ENCODE assay signal across 16 cellular contexts in genomic region chr1:93324486-93325464, GRCh38. TPM values are rescaled to one million over a fixed set of nuclear protein-coding genes. Genes with fewer than 3 reads are reported as not detected.
DNase-seq lines count a peak whose midpoint lies in the region; ATAC-seq, FAIRE-seq and TF ChIP-seq lines count a peak whose summit lies in the region.
"Had no signal": no experiment of that assay in that cellular context is flagged by ENCODE, and none has a peak within 500 bp of the region (broad histone marks: within the 10 kb centered on the region; RNA-seq: fewer than 3 reads in every experiment).

No MANE protein-coding gene starts in this region.

- TF ChIP-seq CTCF in AG09309 (IDR thresholded peaks at IDR 0.05; ENCODE audit: control insufficient read depth, insufficient read depth, low read depth, low read length, missing control alignments) (no peak), K562 (IDR thresholded peaks at IDR 0.05 in 2 of 3, conservative IDR thresholded peaks at IDR 0.05 in 1 of 3; ENCODE audit: insufficient read depth in 2 of 3, low read depth in 1 of 3, low read length in 3 of 3) (no peak), WTC11 (IDR thresholded peaks at IDR 0.05) (no peak)

- H3K9me3 Mint-ChIP-seq in T-cell (no peaks in the 10 kb centered on the region), WTC11 (peaks cover 13% of the 10 kb centered on the region)
- H3K9me3 Mint-ChIP-seq: activated CD4-positive, alpha-beta memory T cell treated with anti-CD3 and anti-CD28 coated beads for 36 hours; CD4-positive, alpha-beta T cell; naive B cell had no signal

- H3K36me3 Mint-ChIP-seq in T-cell (peaks cover 8% of the 10 kb centered on the region), WTC11 (peaks cover 14% of the 10 kb centered on the region)
- H3K36me3 Mint-ChIP-seq: activated CD4-positive, alpha-beta memory T cell treated with anti-CD3 and anti-CD28 coated beads for 36 hours; naive B cell had no signal

- BruUV-seq in K562 (replicated peaks; lab: Mats Ljungman, UMichigan), result no TSS peak

- no peak for FAIRE-seq in K562 (lab: Jason Lieb, UNC)
- FAIRE-seq: GM12892 had no signal

- no peaks in the 10 kb centered on the region for H3K27me3 ChIP-seq in K562 (ENCODE audit: control insufficient read depth in 2 of 2, insufficient read depth in 2 of 2, low read length in 2 of 2)

- no peaks in the 10 kb centered on the region for H4K20me1 ChIP-seq in K562 (replicated peaks; ENCODE audit: control insufficient read depth, insufficient read depth, low read length)

- H3K4me1 ChIP-seq in K562 (replicated peaks in 1 of 2; ENCODE audit: control insufficient read depth in 2 of 2, insufficient read depth in 2 of 2, low read length in 2 of 2), result 0 out of 5 replicates have a peak, but pooled peaks cover 0 to 5% of the 10 kb centered on the region in 2 experiments

- TF ChIP-seq POLR2A in K562 (conservative IDR thresholded peaks at IDR 0.05), result no peak

- H3K4me1 Mint-ChIP-seq in T-cell (no peaks in the 10 kb centered on the region), WTC11 (peaks cover 8% of the 10 kb centered on the region)

- intact Hi-C loops in K562 (cut with micrococcal nuclease), result no loop called here

- no peaks in the 10 kb centered on the region for H3K36me3 ChIP-seq in K562 (ENCODE audit: control insufficient read depth, insufficient read depth, low read length)
- H3K36me3 ChIP-seq: thoracic aorta had no signal

- DNase-seq in AG09309 (ENCODE audit: low read depth) (peak; percentile 61), LHCN-M2 (ENCODE audit: low read depth) (peak; percentile 88), K562 (ENCODE audit: extremely low read depth in 1 of 4, low spot score in 3 of 4) (no peak), kidney tubule cell (ENCODE audit: low spot score) (peak; percentile 84), T-cell (no peak), HUDEP-2 (lab: John Stamatoyannopoulos, UW; ENCODE audit: unreplicated experiment in 76 of 76) (no peak), WTC11 (ENCODE audit: low spot score) (no peak), NCI-H2196 (lab: John Stamatoyannopoulos, UW; ENCODE audit: unreplicated experiment) (no peak)
- DNase-seq: activated CD4-positive, alpha-beta memory T cell treated with anti-CD3 and anti-CD28 coated beads for 36 hours; CD4-positive, alpha-beta T cell; naive B cell; NCI-H1105 treated with DMSO at 0.1 percent for 48 hours; Right ventricle myocardium superior; stimulated activated CD4-positive, alpha-beta T cell treated with anti-CD3 and anti-CD28 coated beads, Interleukin-4, amount 100 ng/mL, for 24 hours had no signal

- no peaks in the 10 kb centered on the region for H3K79me2 ChIP-seq in K562 (ENCODE audit: control insufficient read depth, insufficient read depth, low read length)

- no peak overlapping the region for H3K9ac ChIP-seq in K562 (ENCODE audit: insufficient read depth in 1 of 2, low read depth in 2 of 2, low read length in 2 of 2)

- no peak overlapping the region for H3K27ac ChIP-seq in K562 (ENCODE audit: extremely low read depth, low read depth, low read length)
- H3K27ac ChIP-seq: thoracic aorta had no signal

- H3K27me3 Mint-ChIP-seq in T-cell (no peaks in the 10 kb centered on the region), WTC11 (ENCODE audit: low read depth) (no peaks in the 10 kb centered on the region)
- H3K27me3 Mint-ChIP-seq: activated CD4-positive, alpha-beta memory T cell treated with anti-CD3 and anti-CD28 coated beads for 36 hours; CD4-positive, alpha-beta T cell; naive B cell had no signal

- 52% methylated on average over 8 of the region's 8 CpGs for WGBS in K562 (ENCODE audit: insufficient coverage, low coverage, missing lambda C conversion rate)

- no peak overlapping the region for H2AFZ ChIP-seq in K562 (ENCODE audit: low read depth, low read length)

- H3K4me2 ChIP-seq in K562 (ENCODE audit: insufficient read depth, low read length), result no peak overlapping the region

- in situ Hi-C loops in K562 (cut with MboI), result no loop called here

- H3K9me3 ChIP-seq in K562 (replicated peaks; ENCODE audit: control insufficient read depth, insufficient read depth, low read depth, low read length), result no peaks in the 10 kb centered on the region
- H3K9me3 ChIP-seq: thoracic aorta had no signal

- TF ChIP-seq RAD21 in K562 (CRISPR knock-in tag; conservative IDR thresholded peaks at IDR 0.05 in 1 of 2, IDR thresholded peaks at IDR 0.05 in 1 of 2), result no peak

- POLR2A ChIA-PET in K562 (lab: Yijun Ruan, JAX), result interaction anchor here (0.6 to 1.5 kb wide), 4 partner anchors 11 to 520 kb away, joined by 3 to 5 read pairs (median 3); partner anchors contain the start of gene DR1
- POLR2A ChIA-PET in T-cell (lab: Charles Lee), result interaction anchor here in 1 of 2 donors (0.6 kb wide), 1 partner anchor 13 kb away, joined by 7 read pairs; no protein-coding TSS in a partner anchor
- POLR2A ChIA-PET in WTC11 (lab: Charles Lee), result interaction anchor here (0.6 kb wide), 1 partner anchor 11 kb away, joined by 4 read pairs; no protein-coding TSS in a partner anchor

- CTCF ChIA-PET in K562 (lab: Yijun Ruan, JAX; ENCODE audit: low intra/inter-chr PET ratio), result no interaction called here
- CTCF ChIA-PET in T-cell (lab: Charles Lee), result interaction anchor here (0.5 to 1.0 kb wide), 5 partner anchors 19 to 602 kb away, joined by 3 to 6 read pairs (median 6); no protein-coding TSS in a partner anchor
- CTCF ChIA-PET in WTC11 (lab: Charles Lee), result interaction anchor here (1.1 kb wide), 1 partner anchor 20 kb away, joined by 6 read pairs; no protein-coding TSS in a partner anchor

- H3K4me3 ChIP-seq in AG09309 (ENCODE audit: control insufficient read depth, low read depth, low read length), result no peak overlapping the region
- no peak overlapping the region for H3K4me3 ChIP-seq in K562
- H3K4me3 ChIP-seq: thoracic aorta had no signal

- ATAC-seq in K562, result no peak
- ATAC-seq in T-cell (replicated peaks in 1 of 4), result no peak
- no peak for ATAC-seq in WTC11

- no peak overlapping the region for H3K4me3 Mint-ChIP-seq in T-cell
- H3K4me3 Mint-ChIP-seq in WTC11, result no peak overlapping the region
- H3K4me3 Mint-ChIP-seq: activated CD4-positive, alpha-beta memory T cell treated with anti-CD3 and anti-CD28 coated beads for 36 hours; CD4-positive, alpha-beta T cell; naive B cell had no signal

- no peak for TF ChIP-seq EP300 in K562 (IDR thresholded peaks at IDR 0.05; ENCODE audit: low read length)

- no peaks in the 10 kb centered on the region for H3K9me1 ChIP-seq in K562 (ENCODE audit: control insufficient read depth, insufficient read depth, low read length)

- no peak overlapping the region for H3K27ac Mint-ChIP-seq in T-cell
- no peak overlapping the region for H3K27ac Mint-ChIP-seq in WTC11
- H3K27ac Mint-ChIP-seq: activated CD4-positive, alpha-beta memory T cell treated with anti-CD3 and anti-CD28 coated beads for 36 hours; CD4-positive, alpha-beta T cell had no signal

TF ChIP-seq in K562, 482 proteins besides CTCF, POLR2A, EP300 and RAD21:
- TF ChIP-seq SPI1 (IDR thresholded peaks at IDR 0.05; ENCODE audit: borderline replicate concordance, low read depth, low read length), result no peak
- no peak for TF ChIP-seq CEBPG (CRISPR knock-in tag; IDR thresholded peaks at IDR 0.05)
- 0 out of 4 replicates have a peak, but pooled peaks have one; percentile 8 to 23 for TF ChIP-seq CEBPG (tag; conservative IDR thresholded peaks at IDR 0.05 in 1 of 2, IDR thresholded peaks at IDR 0.05 in 1 of 2)

TF ChIP-seq in WTC11, 78 proteins besides CTCF, POLR2A, EP300 and RAD21 (continues in another document):
- TF ChIP-seq HMGA2 (CRISPR knock-in tag; IDR thresholded peaks at IDR 0.05) (no peak), E2F4 (CRISPR knock-in tag; IDR thresholded peaks at IDR 0.05; ENCODE audit: borderline replicate concordance, low read depth) (no peak), NFATC4 (CRISPR knock-in tag; IDR thresholded peaks at IDR 0.05) (no peak)

RNA-seq across cellular contexts. Expression of gene DR1, which starts 20.9 kb away (rescaled TPM):
- 64.5 and 64.6 TPM in 2 replicates for total RNA-seq in LHCN-M2 (2014; rRNA removed)
- 31.9 TPM for polyA plus RNA-seq in LHCN-M2 (2012)
- total RNA-seq in K562 (2011; cell fraction: chromatin; rRNA removed; ENCODE audit: low replicate concordance), result 19.3 and 35.9 TPM in 2 replicates
- 7.6 and 7.8 TPM in 2 replicates for total RNA-seq in K562 (2011; cell fraction: nucleolus; rRNA removed)
- total RNA-seq in K562 (2011; cell fraction: nucleoplasm; rRNA removed), result 17.7 and 32.9 TPM in 2 replicates
- total RNA-seq in K562 (2014; rRNA removed), result 33.0 and 42.5 TPM in 2 replicates
- total RNA-seq in K562 (2014; rRNA removed; fragmentation: Illumina TruSeq; extraction: Trizol), result 69.5 and 75.7 TPM in 2 replicates
- 52.5 and 53.3 TPM in 2 replicates for total RNA-seq in K562 (2015; rRNA removed; fragmentation: Illumina TruSeq; extraction: Trizol)
- total RNA-seq in K562 (2021), result 76.8 and 78.8 TPM in 2 replicates
- 38.4 and 46.3 TPM in 2 replicates for polyA plus RNA-seq in K562 (2011; rRNA removed)
- polyA plus RNA-seq in K562 (2011; cell fraction: cytosol; rRNA removed), result 12.7 and 17.9 TPM in 2 replicates
- 8.4 and 11.9 TPM in 2 replicates for polyA plus RNA-seq in K562 (2011; cell fraction: nucleus; rRNA removed)
- 43.7 and 45.5 TPM in 2 replicates for polyA plus RNA-seq in K562 (2012)
- 44.1 and 52.8 TPM in 2 replicates for polyA plus RNA-seq in K562 (2014; fragmentation: Illumina TruSeq; extraction: Trizol)
- polyA plus RNA-seq in K562 (2014; fragmentation: Nextera tagmentation; extraction: Ambion mirVana), result 1 to 10 TPM; 8.1 to 9.3 TPM
- 41.9 and 45.6 TPM in 2 replicates for polyA plus RNA-seq in K562 (2014; rRNA removed)
- polyA minus RNA-seq in K562 (2011; rRNA and poly(A)+ RNA removed), result 55.3 and 59.0 TPM in 2 replicates
- 34.7 and 45.3 TPM in 2 replicates for polyA minus RNA-seq in K562 (2011; cell fraction: cytosol; rRNA and poly(A)+ RNA removed)
- 14.7 and 23.2 TPM in 2 replicates for polyA minus RNA-seq in K562 (2011; cell fraction: nucleus; rRNA and poly(A)+ RNA removed)
- total RNA-seq in T-cell, result 10 to 100 TPM; 58.8 to 72.3 (median 65.1) TPM
- total RNA-seq in WTC11 (2021), result 57.1 to 62.8 TPM (median 59.7 TPM) in 3 replicates

Comparison
In these comparisons a context has a peak if more than half of its experiments do, and no peak if none do; other contexts are left out.
1. DNase-seq: peak in AG09309 (single experiment), LHCN-M2 (single experiment) and kidney tubule cell (single experiment); none in K562 (0 of 4), T-cell (0 of 34), HUDEP-2 (0 of 76), WTC11 (single experiment) and NCI-H2196 (single experiment).